In the genomic region with DNA sequence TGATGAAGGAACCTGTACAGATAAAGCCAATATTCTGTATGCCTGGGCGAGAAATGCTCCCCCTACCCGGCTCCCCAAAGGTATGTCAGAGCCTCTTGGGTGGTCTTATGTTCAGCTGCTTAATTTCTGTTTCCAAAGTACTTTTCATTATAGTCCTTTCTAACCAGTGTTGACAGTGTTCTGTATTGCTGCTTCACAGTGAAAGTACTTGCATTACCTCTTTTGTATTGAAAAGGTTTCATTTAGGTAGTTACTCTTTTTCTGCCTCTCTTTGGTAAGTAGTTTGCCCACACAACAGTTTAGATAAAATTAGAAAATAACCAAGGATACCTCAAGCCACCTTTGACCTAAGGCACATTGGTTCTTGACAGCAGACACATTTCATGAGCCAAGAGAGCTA, we compare ENCODE assay signal across 31 cellular contexts.
"Had no signal": no experiment of that assay in that cellular context is flagged by ENCODE, and none has a peak within 500 bp of the region (broad histone marks: within the 10 kb centered on the region; RNA-seq: fewer than 3 reads in every experiment).

No MANE protein-coding gene starts in this region.

- H3K36me3 Mint-ChIP-seq: activated naive CD4-positive, alpha-beta T cell treated with anti-CD3 and anti-CD28 coated beads, Interleukin-2, amount 10 ng/mL, durations not matched to agents 7 days and 5 days had no signal

- H3K4me2 ChIP-seq: PC-9 had no signal

- H3K9me3 Mint-ChIP-seq: activated B cell treated with CpG ODN at 0.5 μM for 24 hours; activated CD4-positive, alpha-beta memory T cell treated with anti-CD3 and anti-CD28 coated beads for 36 hours; activated naive CD4-positive, alpha-beta T cell treated with anti-CD3 and anti-CD28 coated beads, Interleukin-2, amount 10 ng/mL, durations not matched to agents 7 days and 5 days; activated naive CD8-positive, alpha-beta T cell treated with anti-CD3 and anti-CD28 coated beads, Interleukin-2, amount 50 U/mL, for 24 hours; activated T-cell treated with anti-CD3 and anti-CD28 coated beads, Interleukin-2, amount 50 U/mL, for 4 hours; brain had no signal

- ATAC-seq: activated naive CD8-positive, alpha-beta T cell treated with anti-CD3 and anti-CD28 coated beads, Interleukin-2, amount 50 U/mL, for 24 hours; activated T-cell treated with anti-CD3 and anti-CD28 coated beads, Interleukin-2, amount 50 U/mL, for 4 hours; Right ventricle myocardium inferior had no signal

- H3K4me3 Mint-ChIP-seq: activated B cell treated with CpG ODN at 0.5 μM for 24 hours; activated CD4-positive, alpha-beta memory T cell treated with anti-CD3 and anti-CD28 coated beads for 36 hours; activated naive CD4-positive, alpha-beta T cell treated with anti-CD3 and anti-CD28 coated beads, Interleukin-2, amount 10 ng/mL, durations not matched to agents 7 days and 5 days; activated naive CD8-positive, alpha-beta T cell; activated naive CD8-positive, alpha-beta T cell treated with anti-CD3 and anti-CD28 coated beads, Interleukin-2, amount 50 U/mL, for 24 hours; activated T-cell treated with anti-CD3 and anti-CD28 coated beads, Interleukin-2, amount 50 U/mL, for 4 hours; brain had no signal

- H3K27me3 Mint-ChIP-seq: activated B cell treated with CpG ODN at 0.5 μM for 24 hours; activated CD4-positive, alpha-beta memory T cell treated with anti-CD3 and anti-CD28 coated beads for 36 hours; activated naive CD4-positive, alpha-beta T cell treated with anti-CD3 and anti-CD28 coated beads, Interleukin-2, amount 10 ng/mL, durations not matched to agents 7 days and 5 days; activated naive CD8-positive, alpha-beta T cell; activated naive CD8-positive, alpha-beta T cell treated with anti-CD3 and anti-CD28 coated beads, Interleukin-2, amount 50 U/mL, for 24 hours; brain had no signal

- H3K4me1 Mint-ChIP-seq: activated B cell treated with CpG ODN at 0.5 μM for 24 hours; activated naive CD4-positive, alpha-beta T cell treated with anti-CD3 and anti-CD28 coated beads, Interleukin-2, amount 10 ng/mL, durations not matched to agents 7 days and 5 days; activated naive CD8-positive, alpha-beta T cell treated with anti-CD3 and anti-CD28 coated beads, Interleukin-2, amount 50 U/mL, for 24 hours had no signal

- H3K4me3 ChIP-seq: PC-9 had no signal

- H3K27ac Mint-ChIP-seq: activated B cell treated with CpG ODN at 0.5 μM for 24 hours; activated CD4-positive, alpha-beta memory T cell treated with anti-CD3 and anti-CD28 coated beads for 36 hours; activated naive CD4-positive, alpha-beta T cell treated with anti-CD3 and anti-CD28 coated beads, Interleukin-2, amount 10 ng/mL, durations not matched to agents 7 days and 5 days; activated naive CD8-positive, alpha-beta T cell; activated naive CD8-positive, alpha-beta T cell treated with anti-CD3 and anti-CD28 coated beads, Interleukin-2, amount 50 U/mL, for 24 hours had no signal

- H3K27ac ChIP-seq: PC-9, RWPE1, VCaP had no signal

- H2AFZ ChIP-seq: PC-9 had no signal

- DNase-seq: activated B cell treated with CpG ODN at 0.5 μM for 24 hours; activated CD4-positive, alpha-beta memory T cell treated with anti-CD3 and anti-CD28 coated beads for 36 hours; activated CD4-positive, alpha-beta T cell treated with anti-CD3 and anti-CD28 coated beads for 4 hours; activated CD4-positive, alpha-beta T cell treated with anti-CD3 and anti-CD28 coated beads, Interleukin-2, amount 50 U/mL, for 1 hour; activated CD4-positive, CD25-positive, alpha-beta regulatory T cell treated with anti-CD3 and anti-CD28 coated beads, Interleukin-2, amount 50 U/mL, for 72 hours; activated CD8-positive, alpha-beta memory T cell treated with anti-CD3 and anti-CD28 coated beads, Interleukin-2, amount 50 U/mL, for 4 hours; activated effector memory CD4-positive, alpha-beta T cell treated with Interleukin-2 at 50 U/mL for 16 hours; activated naive CD4-positive, alpha-beta T cell treated with anti-CD3 and anti-CD28 coated beads, Interleukin-2, amount 10 ng/mL, durations not matched to agents 7 days and 5 days; activated naive CD8-positive, alpha-beta T cell treated with anti-CD3 and anti-CD28 coated beads, Interleukin-2, amount 50 U/mL, for 24 hours; activated T-cell treated with anti-CD3 and anti-CD28 coated beads for 4 hours; activated T-cell treated with anti-CD3 and anti-CD28 coated beads, Interleukin-2, amount 50 U/mL, for 4 hours; anterior cingulate cortex; caudate nucleus; cerebellar nuclear complex; NCI-H1105; NCI-H1417 treated with DMSO at 0.1 percent for 48 hours; NCI-H187 treated with DMSO at 0.1 percent for 48 hours; NCI-H510A; NCI-H526; NCI-H748 treated with DMSO at 0.1 percent for 48 hours; PC-9; SIG-M5; SW 1271; T-helper 1 cell; T-helper 2 cell; T-helper 9 cell had no signal
